Comparison of ENCODE assay signal across 22 cellular contexts in genomic region chr4:1563241-1563640, GRCh38.
A peak's percentile ranks its signal among the peaks of the same experiment; 100 is the strongest.
DNase-seq lines count a peak whose midpoint lies in the region; TF ChIP-seq lines count a peak whose summit lies in the region.
"Had no signal": no experiment of that assay in that cellular context is flagged by ENCODE, and none has a peak within 500 bp of the region (broad histone marks: within the 10 kb centered on the region; RNA-seq: fewer than 3 reads in every experiment).

No MANE protein-coding gene starts in this region.

- H3K9ac ChIP-seq in neuronal stem cell (ENCODE audit: low read depth, low read length, poor library complexity), result peak overlapping the region; percentile 21
- H3K9ac ChIP-seq: BLaER1 had no signal

- H3K4me3 ChIP-seq in HEK293 (ENCODE audit: low read depth, low read length), result no peak overlapping the region
- no peak overlapping the region for H3K4me3 ChIP-seq in WERI-Rb-1 (ENCODE audit: low read depth, low read length)
- no peak overlapping the region for H3K4me3 ChIP-seq in neuronal stem cell (ENCODE audit: low read length in 2 of 2)
- no peak overlapping the region for H3K4me3 ChIP-seq in testis
- H3K4me3 ChIP-seq in prostate gland, result no peak overlapping the region
- H3K4me3 ChIP-seq: BLaER1, GM12878 had no signal

- H4K91ac ChIP-seq in neuronal stem cell (ENCODE audit: low read depth, low read length, poor library complexity), result peak overlapping the region; percentile 72

- H2BK15ac ChIP-seq in neuronal stem cell (ENCODE audit: low read length), result no peak overlapping the region

- intact Hi-C loops in testis (cut with DNase I; ENCODE audit: low total_unique reads) (no loop called here), prostate gland (cut with DNase I) (no loop called here)

- no peak overlapping the region for H2AFZ ChIP-seq in neuronal stem cell (ENCODE audit: low read length)

- H3K27ac ChIP-seq in HEK293 (ENCODE audit: extremely low read depth, low read depth, low read length), result no peak overlapping the region
- no peak overlapping the region for H3K27ac ChIP-seq in WERI-Rb-1
- no peak overlapping the region for H3K27ac ChIP-seq in neuronal stem cell (replicated peaks; ENCODE audit: low read length)
- no peak overlapping the region for H3K27ac ChIP-seq in testis
- no peak overlapping the region for H3K27ac ChIP-seq in prostate gland
- H3K27ac ChIP-seq: BLaER1 had no signal

- H4K8ac ChIP-seq in neuronal stem cell (ENCODE audit: low read depth, low read length), result no peak overlapping the region

- no peak for DNase-seq in WERI-Rb-1
- no peak for DNase-seq in neuronal stem cell (ENCODE audit: low spot score)
- no peak for DNase-seq in testis
- no peak for DNase-seq in NK-92 treated with Interleukin-12 subunit alpha and Interleukin-12 subunit beta, amount 100 ng/mL, for 24 hours (lab: John Stamatoyannopoulos, UW)
- DNase-seq in prostate gland (ENCODE audit: low spot score), result no peak
- DNase-seq: 8988T; ACHN; BE2C; C1 segment of cervical spinal cord; CD4-positive, CD25-positive, alpha-beta regulatory T cell; CD8-positive, alpha-beta memory T cell; COR-L47; DMS 273 treated with DMSO at 0.1 percent for 48 hours; DMS153; DMS53; DMS79; DND-41; EL; GDM1 had no signal

- H2BK12ac ChIP-seq in neuronal stem cell (ENCODE audit: low read length), result peak overlapping the region; percentile 22

- H3K9me3 ChIP-seq in HEK293 (ENCODE audit: control insufficient read depth, insufficient read depth, low read depth, low read length), result no peaks in the 10 kb centered on the region
- H3K9me3 ChIP-seq in WERI-Rb-1 (ENCODE audit: severe bottlenecking), result no peaks in the 10 kb centered on the region
- H3K9me3 ChIP-seq in neuronal stem cell (replicated peaks in 1 of 2; ENCODE audit: control insufficient read depth in 2 of 2, insufficient read depth in 1 of 2, low read depth in 1 of 2, low read length in 2 of 2), result no peaks in the 10 kb centered on the region
- H3K9me3 ChIP-seq in testis, result no peaks in the 10 kb centered on the region
- H3K9me3 ChIP-seq in prostate gland, result no peaks in the 10 kb centered on the region
- H3K9me3 ChIP-seq: BE2C, BLaER1 had no signal

- no peak overlapping the region for H3K14ac ChIP-seq in neuronal stem cell (ENCODE audit: low read length)

- TF ChIP-seq POLR2A in testis (IDR thresholded peaks at IDR 0.05), result no peak
- TF ChIP-seq POLR2A in prostate gland (IDR thresholded peaks at IDR 0.05), result no peak

- H3K27me3 ChIP-seq in WERI-Rb-1 (ENCODE audit: insufficient read depth, low read depth, severe bottlenecking) (no peaks in the 10 kb centered on the region), neuronal stem cell (ENCODE audit: control insufficient read depth in 3 of 3, insufficient read depth in 3 of 3, low read depth in 1 of 3, low read length in 3 of 3) (peaks cover 0 to 41% (median 0%) of the 10 kb centered on the region in 3 experiments), testis (no peaks in the 10 kb centered on the region), prostate gland (replicated peaks; ENCODE audit: insufficient read depth) (peaks cover 17% of the 10 kb centered on the region)

- no peak overlapping the region for H3K18ac ChIP-seq in neuronal stem cell (ENCODE audit: low read length)

- no peak overlapping the region for H3K4ac ChIP-seq in neuronal stem cell (ENCODE audit: low read length)

- H3K4me1 ChIP-seq in HEK293 (ENCODE audit: control insufficient read depth, insufficient read depth, low read length) (no peaks in the 10 kb centered on the region), neuronal stem cell (ENCODE audit: control insufficient read depth in 2 of 2, insufficient read depth in 1 of 2, low read depth in 1 of 2, low read length in 2 of 2) (no peaks in the 10 kb centered on the region), testis (peaks cover 4% of the 10 kb centered on the region), prostate gland (replicated peaks) (no peaks in the 10 kb centered on the region)
- H3K4me1 ChIP-seq: BE2C had no signal

- no CpG with 5 or more reads among the region's 9 CpGs for WGBS in neuronal stem cell (ENCODE audit: extremely low coverage in 2 of 2, insufficient read length in 2 of 2, insufficient replicate concordance in 1 of 2), 2 donors
- 78% methylated on average over 4 to 9 of the region's 9 CpGs for WGBS in testis, 2 donors
- WGBS in prostate gland, result 64% methylated on average over 9 of the region's 9 CpGs

- no peak overlapping the region for H3K4me2 ChIP-seq in neuronal stem cell (ENCODE audit: insufficient read depth, low read length, poor library complexity, severe bottlenecking)
- H3K4me2 ChIP-seq: BLaER1 had no signal

- POLR2A ChIA-PET in HEK293 (lab: Yijun Ruan, JAX), result no interaction called here

- H2AK5ac ChIP-seq in neuronal stem cell (ENCODE audit: low read depth, low read length), result peak overlapping the region; percentile 96

- TF ChIP-seq CTCF in HEK293 (tag by site-specific recombination; IDR thresholded peaks at IDR 0.05), result no peak
- TF ChIP-seq CTCF in WERI-Rb-1 (IDR thresholded peaks at IDR 0.05; ENCODE audit: low read depth, low read length), result peak; percentile 17; the same call in 1 of the 2 replicates
- no peak for TF ChIP-seq CTCF in testis (IDR thresholded peaks at IDR 0.05)
- no peak for TF ChIP-seq CTCF in prostate gland (IDR thresholded peaks at IDR 0.05)

- H3K79me1 ChIP-seq in neuronal stem cell (ENCODE audit: low read depth, low read length), result peaks cover 2% of the 10 kb centered on the region

- H3K23ac ChIP-seq in neuronal stem cell (ENCODE audit: low read depth, low read length, poor library complexity), result no peak overlapping the region

- peak overlapping the region; percentile 82 for H2BK5ac ChIP-seq in neuronal stem cell (ENCODE audit: low read length)

- H2BK120ac ChIP-seq in neuronal stem cell (ENCODE audit: low read depth, low read length), result peak overlapping the region; percentile 61

- H3K36me3 ChIP-seq in HEK293 (ENCODE audit: control insufficient read depth in 2 of 2, insufficient read depth in 1 of 2, low read length in 2 of 2) (no peaks in the 10 kb centered on the region), WERI-Rb-1 (no peaks in the 10 kb centered on the region), neuronal stem cell (replicated peaks in 1 of 2; ENCODE audit: control insufficient read depth in 2 of 2, insufficient read depth in 2 of 2, low read length in 2 of 2) (no peaks in the 10 kb centered on the region), testis (ENCODE audit: low read depth, missing control alignments) (no peaks in the 10 kb centered on the region), prostate gland (no peaks in the 10 kb centered on the region)
- H3K36me3 ChIP-seq: BE2C, BLaER1 had no signal

- CTCF ChIA-PET in HEK293 (lab: Yijun Ruan, JAX), result no interaction called here

TF ChIP-seq in HEK293, 187 proteins besides CTCF, POLR2A, EP300 and RAD21:
- TF ChIP-seq GLIS2 (tag by site-specific recombination; IDR thresholded peaks at IDR 0.05), result 0 out of 2 replicates have a peak, but pooled peaks have one; percentile 11
- no peak for TF ChIP-seq ZBTB48 (tag by site-specific recombination; IDR thresholded peaks at IDR 0.05)
